In the genomic region with DNA sequence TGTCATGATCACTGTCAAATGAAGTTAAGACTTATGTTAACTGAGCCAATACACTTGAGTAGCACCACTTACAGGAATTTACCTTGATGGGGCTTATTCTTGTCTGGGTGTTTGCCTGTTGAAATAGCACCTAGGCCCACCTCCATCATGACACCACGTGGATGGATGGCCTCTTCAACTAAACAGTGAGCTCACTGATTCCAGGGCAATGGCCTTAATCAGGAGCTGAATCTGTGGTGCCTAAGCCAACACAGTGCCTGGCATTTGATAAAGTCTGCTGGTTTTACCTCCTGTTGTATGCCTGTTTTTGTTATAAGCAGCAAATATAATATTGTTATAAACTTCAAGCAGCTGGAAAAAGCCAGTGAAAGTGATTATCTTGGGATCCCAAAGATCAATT, we compare ENCODE assay signal across 29 cellular contexts.
"Had no signal": no experiment of that assay in that cellular context is flagged by ENCODE, and none has a peak within 500 bp of the region (broad histone marks: within the 10 kb centered on the region; RNA-seq: fewer than 3 reads in every experiment).

No MANE protein-coding gene starts in this region.

- FAIRE-seq: endometrium, endothelial cell of umbilical vein had no signal

- H3K36me3 Mint-ChIP-seq: activated naive CD4-positive, alpha-beta T cell treated with anti-CD3 and anti-CD28 coated beads, Interleukin-2, amount 10 ng/mL, durations not matched to agents 7 days and 5 days; activated naive CD8-positive, alpha-beta T cell treated with anti-CD3 and anti-CD28 coated beads, Interleukin-2, amount 10 ng/mL, durations not matched to agents 7 days and 5 days; brain had no signal

- ATAC-seq: activated naive CD4-positive, alpha-beta T cell treated with anti-CD3 and anti-CD28 coated beads, Interleukin-2, amount 50 U/mL, for 72 hours; activated T-cell treated with anti-CD3 and anti-CD28 coated beads, Interleukin-2, amount 50 U/mL, for 72 hours; gastroesophageal sphincter had no signal

- H3K36me3 ChIP-seq: ascending aorta, breast epithelium, cardiac muscle cell, colonic mucosa, esophagus squamous epithelium, gastroesophageal sphincter had no signal

- H3K27ac ChIP-seq: ascending aorta, breast epithelium, cardiac muscle cell, colonic mucosa, epithelial cell of prostate, esophagus squamous epithelium had no signal

- H3K4me1 ChIP-seq: ascending aorta, breast epithelium, colonic mucosa, esophagus squamous epithelium had no signal

- H3K27me3 Mint-ChIP-seq: activated CD4-positive, alpha-beta memory T cell treated with anti-CD3 and anti-CD28 coated beads, Interleukin-2, amount 10 ng/mL, durations not matched to agents 7 days and 5 days; activated CD4-positive, alpha-beta T cell treated with anti-CD3 and anti-CD28 coated beads, Interleukin-2, amount 10 ng/mL, durations not matched to agents 7 days and 5 days; activated naive CD4-positive, alpha-beta T cell treated with anti-CD3 and anti-CD28 coated beads, Interleukin-2, amount 10 ng/mL, durations not matched to agents 7 days and 5 days; activated naive CD8-positive, alpha-beta T cell treated with anti-CD3 and anti-CD28 coated beads, Interleukin-2, amount 10 ng/mL, durations not matched to agents 7 days and 5 days; activated T-cell treated with anti-CD3 and anti-CD28 coated beads, Interleukin-2, amount 50 U/mL, for 24 hours had no signal

- H3K4me3 ChIP-seq: ascending aorta, breast epithelium, cardiac muscle cell, colonic mucosa, esophagus squamous epithelium, gastroesophageal sphincter had no signal

- H3K27me3 ChIP-seq: ascending aorta, breast epithelium, cardiac muscle cell, colonic mucosa, esophagus squamous epithelium, gastroesophageal sphincter had no signal

- DNase-seq: activated CD4-positive, alpha-beta memory T cell treated with anti-CD3 and anti-CD28 coated beads, Interleukin-2, amount 10 ng/mL, durations not matched to agents 7 days and 5 days; activated CD4-positive, alpha-beta T cell treated with anti-CD3 and anti-CD28 coated beads for 1 hour; activated CD4-positive, alpha-beta T cell treated with anti-CD3 and anti-CD28 coated beads for 4 hours; activated CD4-positive, alpha-beta T cell treated with anti-CD3 and anti-CD28 coated beads, Interleukin-2, amount 10 ng/mL, durations not matched to agents 7 days and 5 days; activated CD4-positive, alpha-beta T cell treated with anti-CD3 and anti-CD28 coated beads, Interleukin-2, amount 50 U/mL, for 4 hours; activated CD8-positive, alpha-beta memory T cell treated with anti-CD3 and anti-CD28 coated beads, Interleukin-2, amount 50 U/mL, for 48 hours; activated gamma-delta T cell; activated naive CD4-positive, alpha-beta T cell; activated naive CD4-positive, alpha-beta T cell treated with anti-CD3 and anti-CD28 coated beads, Interleukin-2, amount 10 ng/mL, durations not matched to agents 7 days and 5 days; activated naive CD8-positive, alpha-beta T cell treated with anti-CD3 and anti-CD28 coated beads, Interleukin-2, amount 10 ng/mL, durations not matched to agents 7 days and 5 days; activated T-cell treated with anti-CD3 and anti-CD28 coated beads for 4 hours; activated T-cell treated with anti-CD3 and anti-CD28 coated beads, Interleukin-2, amount 50 U/mL, for 24 hours; activated T-cell treated with anti-CD3 and anti-CD28 coated beads, Interleukin-2, amount 50 U/mL, for 72 hours; central memory CD4-positive, alpha-beta T cell; cerebellar nuclear complex; colonic mucosa; effector CD8-positive, alpha-beta T cell; esophagus squamous epithelium; foreskin melanocyte; T-helper 2 cell had no signal

- H3K9me3 ChIP-seq: ascending aorta, breast epithelium, colonic mucosa, esophagus squamous epithelium, gastroesophageal sphincter had no signal

- H3K9me3 Mint-ChIP-seq: activated CD4-positive, alpha-beta memory T cell treated with anti-CD3 and anti-CD28 coated beads, Interleukin-2, amount 10 ng/mL, durations not matched to agents 7 days and 5 days; activated CD4-positive, alpha-beta T cell treated with anti-CD3 and anti-CD28 coated beads, Interleukin-2, amount 10 ng/mL, durations not matched to agents 7 days and 5 days; activated naive CD4-positive, alpha-beta T cell treated with anti-CD3 and anti-CD28 coated beads, Interleukin-2, amount 10 ng/mL, durations not matched to agents 7 days and 5 days; activated naive CD8-positive, alpha-beta T cell treated with anti-CD3 and anti-CD28 coated beads, Interleukin-2, amount 10 ng/mL, durations not matched to agents 7 days and 5 days; brain had no signal

- H3K4me3 Mint-ChIP-seq: activated CD4-positive, alpha-beta memory T cell treated with anti-CD3 and anti-CD28 coated beads, Interleukin-2, amount 10 ng/mL, durations not matched to agents 7 days and 5 days; activated CD4-positive, alpha-beta T cell treated with anti-CD3 and anti-CD28 coated beads, Interleukin-2, amount 10 ng/mL, durations not matched to agents 7 days and 5 days; activated naive CD4-positive, alpha-beta T cell treated with anti-CD3 and anti-CD28 coated beads, Interleukin-2, amount 10 ng/mL, durations not matched to agents 7 days and 5 days; activated naive CD8-positive, alpha-beta T cell treated with anti-CD3 and anti-CD28 coated beads, Interleukin-2, amount 10 ng/mL, durations not matched to agents 7 days and 5 days; activated T-cell treated with anti-CD3 and anti-CD28 coated beads, Interleukin-2, amount 50 U/mL, for 24 hours; activated T-cell treated with anti-CD3 and anti-CD28 coated beads, Interleukin-2, amount 50 U/mL, for 72 hours; brain had no signal

- H3K27ac Mint-ChIP-seq: activated CD4-positive, alpha-beta memory T cell treated with anti-CD3 and anti-CD28 coated beads, Interleukin-2, amount 10 ng/mL, durations not matched to agents 7 days and 5 days; activated CD4-positive, alpha-beta T cell treated with anti-CD3 and anti-CD28 coated beads, Interleukin-2, amount 10 ng/mL, durations not matched to agents 7 days and 5 days; activated naive CD4-positive, alpha-beta T cell treated with anti-CD3 and anti-CD28 coated beads, Interleukin-2, amount 10 ng/mL, durations not matched to agents 7 days and 5 days; activated naive CD4-positive, alpha-beta T cell treated with anti-CD3 and anti-CD28 coated beads, Interleukin-2, amount 50 U/mL, for 72 hours; activated naive CD8-positive, alpha-beta T cell treated with anti-CD3 and anti-CD28 coated beads, Interleukin-2, amount 10 ng/mL, durations not matched to agents 7 days and 5 days; activated T-cell treated with anti-CD3 and anti-CD28 coated beads, Interleukin-2, amount 50 U/mL, for 24 hours; activated T-cell treated with anti-CD3 and anti-CD28 coated beads, Interleukin-2, amount 50 U/mL, for 72 hours; brain had no signal

- H3K4me1 Mint-ChIP-seq: activated CD4-positive, alpha-beta memory T cell treated with anti-CD3 and anti-CD28 coated beads, Interleukin-2, amount 10 ng/mL, durations not matched to agents 7 days and 5 days; activated CD4-positive, alpha-beta T cell treated with anti-CD3 and anti-CD28 coated beads, Interleukin-2, amount 10 ng/mL, durations not matched to agents 7 days and 5 days; activated naive CD4-positive, alpha-beta T cell treated with anti-CD3 and anti-CD28 coated beads, Interleukin-2, amount 10 ng/mL, durations not matched to agents 7 days and 5 days; activated naive CD8-positive, alpha-beta T cell treated with anti-CD3 and anti-CD28 coated beads, Interleukin-2, amount 10 ng/mL, durations not matched to agents 7 days and 5 days had no signal
